In genomic region chr11:66544952-66545351, GRCh38 we compare ENCODE assay signal across 9 cellular contexts. TPM values are rescaled to one million over a fixed set of nuclear protein-coding genes. Genes with fewer than 3 reads are reported as not detected.
DNase-seq lines count a peak whose midpoint lies in the region; ATAC-seq and TF ChIP-seq lines count a peak whose summit lies in the region.
"Not testable (repeated sequence)": the region's sequence is repeated elsewhere in the genome, so short reads cannot be mapped to it uniquely, and the experiment has no call there.
"Had no signal": no experiment of that assay in that cellular context is flagged by ENCODE, and none has a peak within 500 bp of the region (broad histone marks: within the 10 kb centered on the region; RNA-seq: fewer than 3 reads in every experiment).

No MANE protein-coding gene starts in this region.

- TF ChIP-seq CTCF in BJ (IDR thresholded peaks at IDR 0.05; ENCODE audit: insufficient read depth, low read depth, low read length); HFFc6 (IDR thresholded peaks at IDR 0.05); spleen (IDR thresholded peaks at IDR 0.05 in 8 of 11, conservative IDR thresholded peaks at IDR 0.05 in 3 of 11): not testable (repeated sequence)

- not testable (repeated sequence) for H3K27ac ChIP-seq in SJSA1; ectodermal cell (ENCODE audit: insufficient read depth, low read depth, low read length, poor library complexity, severe bottlenecking)
- H3K27ac ChIP-seq in spleen: peak overlapping the region in 7 of 8 donors; percentile 79 to 92 (median 87)

- TF ChIP-seq POLR2A in spleen (IDR thresholded peaks at IDR 0.05): not testable (repeated sequence)

- CTCF ChIA-PET in BJ (lab: Yijun Ruan, JAX): interaction anchor here (1.5 kb wide), 1 partner anchor 12 kb away, joined by 4 read pairs; no protein-coding TSS in a partner anchor

- H3K4me3 Mint-ChIP-seq in HFFc6: peak overlapping the region; percentile 88
- H3K4me3 Mint-ChIP-seq in activated naive CD4-positive, alpha-beta T cell treated with anti-CD3 and anti-CD28 coated beads, Interleukin-2, amount 50 U/mL, for 24 hours: peak overlapping the region; percentile 87
- peak overlapping the region; percentile 84 to 95 (median 87) for H3K4me3 Mint-ChIP-seq in naive thymus-derived CD8-positive, alpha-beta T cell

- ATAC-seq in naive thymus-derived CD8-positive, alpha-beta T cell: not testable (repeated sequence)

- H3K4me3 ChIP-seq in BJ (ENCODE audit: low read depth, low read length) (peak overlapping the region; percentile 79), SJSA1 (peak overlapping the region; percentile 68), ectodermal cell (ENCODE audit: insufficient read depth, low read depth, low read length) (peak overlapping the region; percentile 81), iPS-15b (ENCODE audit: low read depth, low read length) (peak overlapping the region; percentile 77), spleen (peak overlapping the region; percentile 75 to 95 (median 87))

- WGBS in ectodermal cell, 2 experiments: 85 to 87% methylated on average over 14 of the region's 14 CpGs
- WGBS in spleen, 5 donors: 50 to 71% (median 60%) methylated on average over 14 of the region's 14 CpGs

- H3K9me3 ChIP-seq in SJSA1 (replicated peaks); ectodermal cell (ENCODE audit: control insufficient read depth, low read length); iPS-15b (ENCODE audit: control insufficient read depth, insufficient read depth, low read length); spleen: not testable (repeated sequence)

- H3K36me3 Mint-ChIP-seq in HFFc6 (ENCODE audit: low read depth); activated naive CD4-positive, alpha-beta T cell treated with anti-CD3 and anti-CD28 coated beads, Interleukin-2, amount 50 U/mL, for 24 hours: not testable (repeated sequence)
- peaks cover 0 to 31% (median 0%) of the 10 kb centered on the region in 3 donors for H3K36me3 Mint-ChIP-seq in naive thymus-derived CD8-positive, alpha-beta T cell

- H3K27me3 Mint-ChIP-seq in HFFc6 (ENCODE audit: insufficient read depth): peaks cover 14% of the 10 kb centered on the region
- H3K27me3 Mint-ChIP-seq in activated naive CD4-positive, alpha-beta T cell treated with anti-CD3 and anti-CD28 coated beads, Interleukin-2, amount 50 U/mL, for 24 hours; naive thymus-derived CD8-positive, alpha-beta T cell: not testable (repeated sequence)

- H3K36me3 ChIP-seq in BJ (ENCODE audit: control insufficient read depth, insufficient read depth, low read length); SJSA1; ectodermal cell (ENCODE audit: control insufficient read depth, insufficient read depth, low read length); iPS-15b (ENCODE audit: control insufficient read depth, insufficient read depth, low read length): not testable (repeated sequence)
- peaks cover 0 to 35% (median 26%) of the 10 kb centered on the region in 6 donors for H3K36me3 ChIP-seq in spleen

- intact Hi-C loops in spleen (cut with DNase I; ENCODE audit: low total_unique reads): not testable (repeated sequence)

- peak overlapping the region; percentile 70 for H3K27ac Mint-ChIP-seq in HFFc6
- H3K27ac Mint-ChIP-seq in activated naive CD4-positive, alpha-beta T cell treated with anti-CD3 and anti-CD28 coated beads, Interleukin-2, amount 50 U/mL, for 24 hours: not testable (repeated sequence)
- H3K27ac Mint-ChIP-seq in naive thymus-derived CD8-positive, alpha-beta T cell: peak overlapping the region; percentile 71 to 96 (median 92)

- H3K4me1 ChIP-seq in SJSA1 (replicated peaks); iPS-15b (ENCODE audit: control insufficient read depth, insufficient read depth, low read length): not testable (repeated sequence)
- H3K4me1 ChIP-seq in ectodermal cell (ENCODE audit: control insufficient read depth, insufficient read depth, low read length) (peaks cover 22% of the 10 kb centered on the region), spleen (peaks cover 25 to 59% (median 44%) of the 10 kb centered on the region in 6 donors)

- peaks cover 36% of the 10 kb centered on the region for H3K4me1 Mint-ChIP-seq in HFFc6 (ENCODE audit: low read depth)
- peaks cover 44% of the 10 kb centered on the region for H3K4me1 Mint-ChIP-seq in activated naive CD4-positive, alpha-beta T cell treated with anti-CD3 and anti-CD28 coated beads, Interleukin-2, amount 50 U/mL, for 24 hours
- H3K4me1 Mint-ChIP-seq in naive thymus-derived CD8-positive, alpha-beta T cell: peaks cover 36 to 47% (median 43%) of the 10 kb centered on the region in 4 donors

- not testable (repeated sequence) for H3K27me3 ChIP-seq in BJ (ENCODE audit: control insufficient read depth, insufficient read depth, low read length); SJSA1 (replicated peaks); ectodermal cell (ENCODE audit: control insufficient read depth, insufficient read depth, low read length, poor library complexity, severe bottlenecking); iPS-15b (ENCODE audit: control insufficient read depth, insufficient read depth, low read length); spleen (replicated peaks in 1 of 7)

- DNase-seq in BJ (ENCODE audit: low read depth); HFFc6; SJSA1 (ENCODE audit: low read depth in 1 of 2, low spot score in 2 of 2); naive thymus-derived CD8-positive, alpha-beta T cell; spleen: not testable (repeated sequence)

- H3K9me3 Mint-ChIP-seq in HFFc6; activated naive CD4-positive, alpha-beta T cell treated with anti-CD3 and anti-CD28 coated beads, Interleukin-2, amount 50 U/mL, for 24 hours; naive thymus-derived CD8-positive, alpha-beta T cell: not testable (repeated sequence)

- H3K9ac ChIP-seq in iPS-15b (ENCODE audit: low read depth, low read length): not testable (repeated sequence)

- POLR2A ChIA-PET in BJ (lab: Charles Lee): not testable (repeated sequence)
- POLR2A ChIA-PET in naive thymus-derived CD8-positive, alpha-beta T cell (lab: Charles Lee): interaction anchor here (1.0 to 3.7 kb wide), 11 partner anchors 10 to 133 kb away, joined by 3 to 41 read pairs (median 7); partner anchors contain the start of genes CCDC87, CTSF, PELI3 and RBM14

RNA-seq across cellular contexts. Expression of gene ZDHHC24, which starts 0.9 kb away (rescaled TPM):
- polyA plus RNA-seq in BJ (2011; rRNA removed) (9.1 and 11.9 TPM in 2 replicates), spleen (10 to 100 TPM in 2 of 3 donors, 1 to 10 TPM in 1; 9.1 to 11.6 (median 10.8) TPM)
- 3.7 and 4.0 TPM in 2 replicates for polyA minus RNA-seq in BJ (2011; rRNA and poly(A)+ RNA removed)
- total RNA-seq in HFFc6 (2021; fragmentation: NEBNext Ultra II Directional; extraction: Animal tissue kit (Norgen Biotek cat#: 25700)): 10 to 100 TPM; 15.4 to 23.3 (median 18.6) TPM
- 17.9 and 18.3 TPM in 2 replicates for total RNA-seq in SJSA1 (2014; rRNA removed; shearing (Covaris generic))
- polyA plus RNA-seq in ectodermal cell (2013, experiment 1 of 4): 8.7 TPM
- 7.2 TPM for polyA plus RNA-seq in ectodermal cell (2013, experiment 2 of 4)
- 6.0 TPM for polyA plus RNA-seq in ectodermal cell (2013, experiment 3 of 4)
- polyA plus RNA-seq in ectodermal cell (2013, experiment 4 of 4): 7.3 TPM
- 10 to 100 TPM; 26.3 to 29.3 TPM for total RNA-seq in naive thymus-derived CD8-positive, alpha-beta T cell
- polyA plus RNA-seq in naive thymus-derived CD8-positive, alpha-beta T cell: 10 to 100 TPM in 2 of 3 donors, 1 to 10 TPM in 1; 9.6 to 14.1 (median 10.5) TPM
- total RNA-seq in spleen: 10 to 100 TPM; 14.6 to 25.7 (median 23.9) TPM

RNA-seq across cellular contexts. Expression of gene ACTN3, which starts 1.8 kb away (rescaled TPM):
- polyA plus RNA-seq in BJ (2011; rRNA removed) (not detected in 2 replicates), spleen (under 1 TPM; 0.05 to 0.13 (median 0.06) TPM)
- not detected in 2 replicates for polyA minus RNA-seq in BJ (2011; rRNA and poly(A)+ RNA removed)
- total RNA-seq in HFFc6 (2021; fragmentation: NEBNext Ultra II Directional; extraction: Animal tissue kit (Norgen Biotek cat#: 25700)): under 1 TPM in 4 of 6 experiments, not detected in 2; 0.07 to 0.24 (median 0.10) TPM
- not detected in 2 replicates for total RNA-seq in SJSA1 (2014; rRNA removed; shearing (Covaris generic))
- polyA plus RNA-seq in ectodermal cell (2013, experiment 1 of 4): 52.6 TPM
- 44.9 TPM for polyA plus RNA-seq in ectodermal cell (2013, experiment 2 of 4)
- polyA plus RNA-seq in ectodermal cell (2013, experiment 3 of 4): 47.9 TPM
- 56.9 TPM for polyA plus RNA-seq in ectodermal cell (2013, experiment 4 of 4)
- total RNA-seq in naive thymus-derived CD8-positive, alpha-beta T cell: under 1 TPM in 1 of 2 experiments, not detected in 1; 0.27 TPM
- under 1 TPM in 1 of 3 donors, not detected in 2; 0.08 TPM for polyA plus RNA-seq in naive thymus-derived CD8-positive, alpha-beta T cell
- total RNA-seq in spleen: under 1 TPM in 4 of 7 donors, not detected in 3; 0.21 to 0.34 (median 0.24) TPM
- total RNA-seq: renal cortical epithelial cell had no signal

RNA-seq across cellular contexts. Expression of gene CTSF, which starts 23.5 kb away (rescaled TPM):
- polyA plus RNA-seq in BJ (2011; rRNA removed) (30.4 and 44.0 TPM in 2 replicates), spleen (10 to 100 TPM; 23.7 to 26.6 (median 24.0) TPM)
- 8.6 and 9.0 TPM in 2 replicates for polyA minus RNA-seq in BJ (2011; rRNA and poly(A)+ RNA removed)
- 10 to 100 TPM in 2 of 6 experiments, 1 to 10 TPM in 4; 5.2 to 20.0 (median 6.6) TPM for total RNA-seq in HFFc6 (2021; fragmentation: NEBNext Ultra II Directional; extraction: Animal tissue kit (Norgen Biotek cat#: 25700))
- total RNA-seq in SJSA1 (2014; rRNA removed; shearing (Covaris generic)): 4.9 and 5.6 TPM in 2 replicates
- 17.2 TPM for polyA plus RNA-seq in ectodermal cell (2013, experiment 1 of 4)
- polyA plus RNA-seq in ectodermal cell (2013, experiment 2 of 4): 16.9 TPM
- 13.9 TPM for polyA plus RNA-seq in ectodermal cell (2013, experiment 3 of 4)
- 15.9 TPM for polyA plus RNA-seq in ectodermal cell (2013, experiment 4 of 4)
- 10 to 100 TPM; 53.9 to 58.4 TPM for total RNA-seq in naive thymus-derived CD8-positive, alpha-beta T cell
- 10 to 100 TPM; 25.1 to 40.9 (median 25.4) TPM for polyA plus RNA-seq in naive thymus-derived CD8-positive, alpha-beta T cell
- 10 to 100 TPM; 11.4 to 60.8 (median 46.4) TPM for total RNA-seq in spleen

RNA-seq across cellular contexts. Expression of gene BBS1, which starts 34.5 kb away (rescaled TPM):
- 24.0 and 31.1 TPM in 2 replicates for polyA plus RNA-seq in BJ (2011; rRNA removed)
- 23.6 and 31.0 TPM in 2 replicates for polyA minus RNA-seq in BJ (2011; rRNA and poly(A)+ RNA removed)
- total RNA-seq in HFFc6 (2021; fragmentation: NEBNext Ultra II Directional; extraction: Animal tissue kit (Norgen Biotek cat#: 25700)): 10 to 100 TPM; 14.9 to 21.4 (median 17.3) TPM
- 28.7 and 38.8 TPM in 2 replicates for total RNA-seq in SJSA1 (2014; rRNA removed; shearing (Covaris generic))
- 52.3 TPM for polyA plus RNA-seq in ectodermal cell (2013, experiment 1 of 4)
- 55.7 TPM for polyA plus RNA-seq in ectodermal cell (2013, experiment 2 of 4)
- 39.7 TPM for polyA plus RNA-seq in ectodermal cell (2013, experiment 3 of 4)
- 43.0 TPM for polyA plus RNA-seq in ectodermal cell (2013, experiment 4 of 4)
- 10 to 100 TPM; 31.7 to 32.8 TPM for total RNA-seq in naive thymus-derived CD8-positive, alpha-beta T cell
- polyA plus RNA-seq in naive thymus-derived CD8-positive, alpha-beta T cell: 10 to 100 TPM in 2 of 3 donors, 1 to 10 TPM in 1; 9.4 to 11.9 (median 11.2) TPM
- total RNA-seq in spleen: 10 to 100 TPM; 22.2 to 60.5 (median 36.9) TPM
- polyA plus RNA-seq in spleen: 1 to 10 TPM; 5.2 to 9.9 (median 5.8) TPM

RNA-seq across cellular contexts. Expression of gene CCDC87, which starts 47.9 kb away (rescaled TPM):
- polyA plus RNA-seq in BJ (2011; rRNA removed) (0.12 and 0.15 TPM in 2 replicates), spleen (under 1 TPM; 0.04 to 0.08 (median 0.06) TPM)
- 0.19 TPM in 1 of 2 replicates, not detected in the other for polyA minus RNA-seq in BJ (2011; rRNA and poly(A)+ RNA removed)
- under 1 TPM; 0.19 to 0.66 (median 0.37) TPM for total RNA-seq in HFFc6 (2021; fragmentation: NEBNext Ultra II Directional; extraction: Animal tissue kit (Norgen Biotek cat#: 25700))
- 0.34 TPM in 1 of 2 replicates, not detected in the other for total RNA-seq in SJSA1 (2014; rRNA removed; shearing (Covaris generic))
- polyA plus RNA-seq in ectodermal cell (2013, experiment 1 of 4): 0.70 TPM
- polyA plus RNA-seq in ectodermal cell (2013, experiment 2 of 4): 0.52 TPM
- 0.43 TPM for polyA plus RNA-seq in ectodermal cell (2013, experiment 3 of 4)
- polyA plus RNA-seq in ectodermal cell (2013, experiment 4 of 4): 0.53 TPM
- under 1 TPM in 1 of 2 experiments, not detected in 1; 0.16 TPM for total RNA-seq in naive thymus-derived CD8-positive, alpha-beta T cell
- not detected for polyA plus RNA-seq in naive thymus-derived CD8-positive, alpha-beta T cell
- under 1 TPM in 5 of 7 donors, not detected in 2; 0.10 to 0.79 (median 0.17) TPM for total RNA-seq in spleen
